19 cellular contexts compared by ENCODE assay signal in the genomic region with DNA sequence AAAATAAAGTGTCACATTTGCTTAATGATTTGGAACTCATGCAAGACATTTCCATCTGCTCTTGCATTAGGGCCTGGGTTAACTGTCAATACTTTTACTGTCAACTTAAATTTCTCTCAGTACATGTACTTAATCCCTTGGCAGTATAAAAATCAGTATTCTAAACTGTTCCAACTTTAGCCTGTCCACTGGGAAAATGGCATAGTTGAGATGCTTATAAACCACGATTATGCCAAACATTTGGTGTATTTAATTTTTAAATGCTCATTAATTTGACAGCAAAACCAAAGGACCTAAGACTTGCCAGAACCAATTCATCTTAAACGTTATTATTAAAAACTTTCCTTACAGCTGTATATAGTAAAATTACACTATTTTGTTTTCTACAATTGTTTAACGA.
A peak's percentile ranks its signal among the peaks of the same experiment; 100 is the strongest.
DNase-seq lines count a peak whose midpoint lies in the region; TF ChIP-seq lines count a peak whose summit lies in the region.
"Had no signal": no experiment of that assay in that cellular context is flagged by ENCODE, and none has a peak within 500 bp of the region (broad histone marks: within the 10 kb centered on the region; RNA-seq: fewer than 3 reads in every experiment).

No MANE protein-coding gene starts in this region.

- no peak for TF ChIP-seq CTCF in fibroblast of lung (conservative IDR thresholded peaks at IDR 0.05 in 1 of 2, IDR thresholded peaks at IDR 0.05 in 1 of 2; ENCODE audit: low read depth in 1 of 2, low read length in 2 of 2)
- no peak for TF ChIP-seq CTCF in coronary artery (IDR thresholded peaks at IDR 0.05)
- TF ChIP-seq CTCF in stomach (IDR thresholded peaks at IDR 0.05), result no peak

- intact Hi-C loops in stomach (cut with DNase I; ENCODE audit: low total_unique reads), result no loop called here

- peaks cover 12% of the 10 kb centered on the region; the same call in 1 of the 2 replicates for H3K36me3 ChIP-seq in SJCRH30
- no peaks in the 10 kb centered on the region for H3K36me3 ChIP-seq in fibroblast of lung (ENCODE audit: control insufficient read depth, insufficient read depth, low read length)
- peaks cover 0 to 11% (median 0%) of the 10 kb centered on the region in 4 donors for H3K36me3 ChIP-seq in stomach
- H3K36me3 ChIP-seq: brain microvascular endothelial cell had no signal

- H3K9me3 ChIP-seq in SJCRH30 (replicated peaks), result no peaks in the 10 kb centered on the region
- H3K9me3 ChIP-seq in fibroblast of lung (ENCODE audit: control insufficient read depth, insufficient read depth, low read depth, low read length), result no peaks in the 10 kb centered on the region
- no peaks in the 10 kb centered on the region for H3K9me3 ChIP-seq in stomach
- H3K9me3 ChIP-seq: gastrocnemius medialis, transverse colon had no signal

- no peaks in the 10 kb centered on the region for H4K20me1 ChIP-seq in fibroblast of lung (ENCODE audit: control insufficient read depth, extremely low read depth, insufficient read depth, low read length)

- no peak overlapping the region for H3K4me2 ChIP-seq in fibroblast of lung (ENCODE audit: extremely low read depth, insufficient read depth, low read length)

- no peak for TF ChIP-seq EP300 in stomach (IDR thresholded peaks at IDR 0.05)

- peak overlapping the region; percentile 29; the same call in 1 of the 2 replicates for H3K27ac ChIP-seq in SJCRH30
- no peak overlapping the region for H3K27ac ChIP-seq in fibroblast of lung (ENCODE audit: insufficient read depth, low read length)
- H3K27ac ChIP-seq in coronary artery, result no peak overlapping the region
- H3K27ac ChIP-seq in stomach, result no peak overlapping the region
- H3K27ac ChIP-seq: brain microvascular endothelial cell, gastrocnemius medialis, parathyroid adenoma, skin epidermis, transverse colon had no signal

- H3K9ac ChIP-seq in fibroblast of lung (ENCODE audit: insufficient read depth, low read length), result no peak overlapping the region
- H3K9ac ChIP-seq: parathyroid adenoma had no signal

- H2AFZ ChIP-seq in fibroblast of lung (ENCODE audit: low read length), result no peak overlapping the region
- H2AFZ ChIP-seq: parathyroid adenoma had no signal

- no peak for TF ChIP-seq POLR2A in stomach (IDR thresholded peaks at IDR 0.05)

- DNase-seq in EL (peak; percentile 66), SJCRH30 (peak in 1 of 2 experiments; percentile 19), fibroblast of lung (ENCODE audit: low read depth in 2 of 2) (peak; percentile 37 to 77), renal cortical epithelial cell (ENCODE audit: low read depth) (peak; percentile 54), coronary artery (ENCODE audit: low spot score) (no peak), stomach (no peak), NCI-H748 treated with DMSO at 0.1 percent for 48 hours (lab: John Stamatoyannopoulos, UW) (no peak)
- DNase-seq in stimulated activated CD4-positive, alpha-beta T cell treated with anti-CD3 and anti-CD28 coated beads, Interleukin-2, amount 100 ng/mL, for 48 hours, result no peak
- DNase-seq: brain microvascular endothelial cell, COR-L47, cortex of kidney, gastrocnemius medialis, Kasumi-1, NCI-H1048, NCI-H2029, SW 1271, transverse colon had no signal

- H3K79me2 ChIP-seq in fibroblast of lung (ENCODE audit: control insufficient read depth, insufficient read depth, low read length), result no peaks in the 10 kb centered on the region
- H3K79me2 ChIP-seq: parathyroid adenoma had no signal

- H3K4me1 ChIP-seq in SJCRH30 (peaks cover 43% of the 10 kb centered on the region), fibroblast of lung (ENCODE audit: control insufficient read depth, extremely low read depth, insufficient read depth, low read length) (no peaks in the 10 kb centered on the region), stomach (peaks cover 0 to 8% (median 0%) of the 10 kb centered on the region in 4 donors)
- H3K4me1 ChIP-seq: parathyroid adenoma had no signal

- H3K27me3 ChIP-seq in SJCRH30 (no peaks in the 10 kb centered on the region), fibroblast of lung (ENCODE audit: control insufficient read depth, insufficient read depth, low read length) (no peaks in the 10 kb centered on the region), stomach (no peaks in the 10 kb centered on the region)
- H3K27me3 ChIP-seq: brain microvascular endothelial cell, gastrocnemius medialis, transverse colon had no signal

- no peak overlapping the region for H3K4me3 ChIP-seq in SJCRH30
- H3K4me3 ChIP-seq in fibroblast of lung (replicated peaks in 1 of 4; ENCODE audit: control extremely low read depth in 1 of 4, insufficient read depth in 1 of 4, low read depth in 3 of 4, low read length in 4 of 4), result no peak overlapping the region
- no peak overlapping the region for H3K4me3 ChIP-seq in coronary artery
- H3K4me3 ChIP-seq in stomach, result no peak overlapping the region
- H3K4me3 ChIP-seq: gastrocnemius medialis, skin epidermis, transverse colon had no signal

- WGBS in stomach, 5 donors, result 53 to 71% (median 66%) methylated on average over 3 of the region's 3 CpGs

Comparison
In these comparisons a context has a peak if more than half of its experiments do, and no peak if none do; other contexts are left out.
1. DNase-seq: peak in EL (single experiment), fibroblast of lung (2 of 2) and renal cortical epithelial cell (single experiment); none in coronary artery (single experiment), stomach (single experiment), stimulated activated CD4-positive, alpha-beta T cell treated with anti-CD3 and anti-CD28 coated beads, Interleukin-2, amount 100 ng/mL, for 48 hours (0 of 2) and NCI-H748 treated with DMSO at 0.1 percent for 48 hours (single experiment).